ENCODE assay signal across 30 cellular contexts in genomic region chr19:18141031-18141430, GRCh38. TPM values are rescaled to one million over a fixed set of nuclear protein-coding genes. Genes with fewer than 3 reads are reported as not detected.
"Had no signal": no experiment of that assay in that cellular context is flagged by ENCODE, and none has a peak within 500 bp of the region (broad histone marks: within the 10 kb centered on the region; RNA-seq: fewer than 3 reads in every experiment).

No MANE protein-coding gene starts in this region.

- H3K4me1 Mint-ChIP-seq: activated CD4-positive, alpha-beta T cell treated with anti-CD3 and anti-CD28 coated beads for 36 hours; activated CD4-positive, alpha-beta T cell treated with anti-CD3 and anti-CD28 coated beads, Interleukin-2, amount 10 ng/mL, durations not matched to agents 7 days and 5 days; WTC11 had no signal

- H3K27ac Mint-ChIP-seq: activated CD4-positive, alpha-beta T cell treated with anti-CD3 and anti-CD28 coated beads for 36 hours; activated CD4-positive, alpha-beta T cell treated with anti-CD3 and anti-CD28 coated beads, Interleukin-2, amount 10 ng/mL, durations not matched to agents 7 days and 5 days; activated CD8-positive, alpha-beta T cell treated with anti-CD3 and anti-CD28 coated beads, Interleukin-2, amount 10 ng/mL, durations not matched to agents 7 days and 5 days; activated naive CD4-positive, alpha-beta T cell treated with anti-CD3 and anti-CD28 coated beads, Interleukin-2, amount 50 U/mL, for 72 hours; activated T-cell treated with anti-CD3 and anti-CD28 coated beads, Interleukin-2, amount 50 U/mL, for 24 hours; activated T-helper 2 cell treated with anti-CD3 and anti-CD28 coated beads, Interferon-gamma antibody, Interleukin-2, Interleukin-4, amounts not matched to agents 10 μg/mL and 5 μg/mL and 100 μg/mL, durations not matched to agents 14 hours and 24 hours and 36 hours; T-helper 1 cell treated with Interleukin-12 subunit alpha and Interleukin-12 subunit beta and Interleukin-4 antibody, amounts not matched to agents 30 μg/mL and 1 μg/mL, for 36 hours; T-helper 2 cell treated with Interferon-gamma antibody and Interleukin-4, amounts not matched to agents 5 μg/mL and 100 μg/mL, for 36 hours; WTC11 had no signal

- H3K9me2 ChIP-seq: SK-N-SH had no signal

- H3K27me3 ChIP-seq: adrenal gland, brain microvascular endothelial cell, SJSA1 had no signal

- H3K4me1 ChIP-seq: adrenal gland, SJSA1 had no signal

- H3K4me3 Mint-ChIP-seq: activated CD4-positive, alpha-beta T cell treated with anti-CD3 and anti-CD28 coated beads for 36 hours; activated CD4-positive, alpha-beta T cell treated with anti-CD3 and anti-CD28 coated beads, Interleukin-2, amount 10 ng/mL, durations not matched to agents 7 days and 5 days; activated CD8-positive, alpha-beta T cell treated with anti-CD3 and anti-CD28 coated beads, Interleukin-2, amount 10 ng/mL, durations not matched to agents 7 days and 5 days; activated T-cell treated with anti-CD3 and anti-CD28 coated beads, Interleukin-2, amount 50 U/mL, for 24 hours; T-helper 1 cell treated with Interleukin-12 subunit alpha and Interleukin-12 subunit beta and Interleukin-4 antibody, amounts not matched to agents 30 μg/mL and 1 μg/mL, for 36 hours; T-helper 2 cell treated with Interferon-gamma antibody and Interleukin-4, amounts not matched to agents 5 μg/mL and 100 μg/mL, for 36 hours; WTC11 had no signal

- H3K4me3 ChIP-seq: adrenal gland, PC-9, SJSA1 had no signal

- H3K27me3 Mint-ChIP-seq: activated CD4-positive, alpha-beta T cell treated with anti-CD3 and anti-CD28 coated beads for 36 hours; activated CD4-positive, alpha-beta T cell treated with anti-CD3 and anti-CD28 coated beads, Interleukin-2, amount 10 ng/mL, durations not matched to agents 7 days and 5 days; activated T-cell treated with anti-CD3 and anti-CD28 coated beads, Interleukin-2, amount 50 U/mL, for 24 hours had no signal

- H3K4me2 ChIP-seq: PC-9, SK-N-SH had no signal

- H3K9me3 Mint-ChIP-seq: activated CD4-positive, alpha-beta T cell treated with anti-CD3 and anti-CD28 coated beads, Interleukin-2, amount 10 ng/mL, durations not matched to agents 7 days and 5 days; activated T-cell treated with anti-CD3 and anti-CD28 coated beads, Interleukin-2, amount 50 U/mL, for 24 hours; activated T-helper 2 cell treated with anti-CD3 and anti-CD28 coated beads, Interferon-gamma antibody, Interleukin-2, Interleukin-4, amounts not matched to agents 10 μg/mL and 5 μg/mL and 100 μg/mL, durations not matched to agents 14 hours and 24 hours and 36 hours; T-helper 1 cell treated with Interleukin-12 subunit alpha and Interleukin-12 subunit beta and Interleukin-4 antibody, amounts not matched to agents 30 μg/mL and 1 μg/mL, for 36 hours; T-helper 2 cell treated with Interferon-gamma antibody and Interleukin-4, amounts not matched to agents 5 μg/mL and 100 μg/mL, for 36 hours had no signal

- ATAC-seq: activated CD4-positive, alpha-beta T cell treated with anti-CD3 and anti-CD28 coated beads for 36 hours; activated CD4-positive, CD25-positive, alpha-beta regulatory T cell treated with anti-CD3 and anti-CD28 coated beads, Interleukin-2, amount 50 U/mL, for 24 hours; activated CD8-positive, alpha-beta T cell treated with anti-CD3 and anti-CD28 coated beads, Interleukin-2, amount 10 ng/mL, durations not matched to agents 7 days and 5 days; activated naive CD4-positive, alpha-beta T cell treated with anti-CD3 and anti-CD28 coated beads, Interleukin-2, amount 50 U/mL, for 72 hours; WTC11 had no signal

- H3K27ac ChIP-seq: adrenal gland, brain microvascular endothelial cell, PC-9, SJSA1 had no signal

- H3K9ac ChIP-seq: SK-N-SH had no signal

- DNase-seq: activated CD4-positive, alpha-beta T cell treated with anti-CD3 and anti-CD28 coated beads for 36 hours; activated CD4-positive, alpha-beta T cell treated with anti-CD3 and anti-CD28 coated beads, Interleukin-2, amount 10 ng/mL, durations not matched to agents 7 days and 5 days; activated CD4-positive, alpha-beta T cell treated with anti-CD3 and anti-CD28 coated beads, Interleukin-2, amount 50 U/mL, for 48 hours; activated CD8-positive, alpha-beta T cell treated with anti-CD3 and anti-CD28 coated beads, Interleukin-2, amount 10 ng/mL, durations not matched to agents 7 days and 5 days; activated gamma-delta T cell; activated naive CD4-positive, alpha-beta T cell treated with Interleukin-2 at 50 U/mL for 16 hours; activated T-cell treated with anti-CD3 and anti-CD28 coated beads, Interleukin-2, amount 50 U/mL, for 24 hours; adrenal gland; anterior cingulate cortex; brain microvascular endothelial cell; central memory CD4-positive, alpha-beta T cell; NCI-H1105; NCI-H1417 treated with DMSO at 0.1 percent for 48 hours; NCI-H187 treated with DMSO at 0.1 percent for 48 hours; NCI-H2081; NCI-H2171 treated with DMSO at 0.1 percent for 48 hours; NCI-H345; NCI-H524 treated with DMSO at 0.1 percent for 48 hours; PC-9; Right ventricle myocardium superior; SK-N-SH had no signal

- H2AFZ ChIP-seq: PC-9 had no signal

- H3K9me3 ChIP-seq: adrenal gland, SJSA1, SK-N-SH had no signal

RNA-seq across cellular contexts. Expression of gene IL12RB1, which starts 54.3 kb away (rescaled TPM):
- total RNA-seq: MCF 10A, NCI-H460, WTC11 had no signal
